ENCODE assay signal across 25 cellular contexts in genomic region chr7:741191-741671, GRCh38.
"Had no signal": no experiment of that assay in that cellular context is flagged by ENCODE, and none has a peak within 500 bp of the region (broad histone marks: within the 10 kb centered on the region; RNA-seq: fewer than 3 reads in every experiment).

No MANE protein-coding gene starts in this region.

- H3K27ac ChIP-seq: breast epithelium, colonic mucosa, gastroesophageal sphincter, left lung, parathyroid adenoma, right atrium auricular region, testis, transverse colon had no signal

- H3K9me3 Mint-ChIP-seq: activated T-helper 1 cell treated with anti-CD3 and anti-CD28 coated beads, Interleukin-12 subunit alpha, Interleukin-12 subunit beta, Interleukin-2, Interleukin-4 antibody, amounts not matched to agents 30 ng/mL and 10 ng/mL and 1 ng/mL, durations not matched to agents 14 hours and 24 hours and 36 hours; central memory CD8-positive, alpha-beta T cell; nephron progenitor cell; T-cell had no signal

- H3K27ac Mint-ChIP-seq: activated T-helper 1 cell treated with anti-CD3 and anti-CD28 coated beads, Interleukin-12 subunit alpha, Interleukin-12 subunit beta, Interleukin-2, Interleukin-4 antibody, amounts not matched to agents 30 ng/mL and 10 ng/mL and 1 ng/mL, durations not matched to agents 14 hours and 24 hours and 36 hours; naive B cell; T-cell; T-helper 2 cell treated with Interferon-gamma antibody and Interleukin-4, amounts not matched to agents 5 μg/mL and 100 μg/mL, for 36 hours had no signal

- H3K4me1 ChIP-seq: breast epithelium, colonic mucosa, gastroesophageal sphincter, left lung, parathyroid adenoma, testis, transverse colon had no signal

- H3K4me3 Mint-ChIP-seq: activated T-helper 1 cell treated with anti-CD3 and anti-CD28 coated beads, Interleukin-12 subunit alpha, Interleukin-12 subunit beta, Interleukin-2, Interleukin-4 antibody, amounts not matched to agents 30 ng/mL and 10 ng/mL and 1 ng/mL, durations not matched to agents 14 hours and 24 hours and 36 hours; central memory CD8-positive, alpha-beta T cell; naive B cell; nephron progenitor cell; T-cell; T-helper 2 cell treated with Interferon-gamma antibody and Interleukin-4, amounts not matched to agents 5 μg/mL and 100 μg/mL, for 36 hours had no signal

- H3K9me3 ChIP-seq: breast epithelium, colonic mucosa, gastroesophageal sphincter, left lung, right atrium auricular region, testis, transverse colon had no signal

- H3K27me3 ChIP-seq: breast epithelium, colonic mucosa, gastroesophageal sphincter, left lung, right atrium auricular region, testis, transverse colon had no signal

- H3K36me3 ChIP-seq: breast epithelium, colonic mucosa had no signal

- DNase-seq: activated CD4-positive, alpha-beta T cell treated with anti-CD3 and anti-CD28 coated beads for 4 hours; activated CD4-positive, alpha-beta T cell treated with anti-CD3 and anti-CD28 coated beads, Interleukin-2, amount 50 U/mL, for 4 hours; activated CD8-positive, alpha-beta memory T cell treated with anti-CD3 and anti-CD28 coated beads for 24 hours; activated gamma-delta T cell treated with Interleukin-2 at 50 U/mL for 16 hours; activated naive CD4-positive, alpha-beta T cell treated with anti-CD3 and anti-CD28 coated beads, Interleukin-2, amount 50 U/mL, for 16 hours; colonic mucosa; effector CD8-positive, alpha-beta T cell; head of caudate nucleus; hypothalamus; kidney glomerular epithelial cell; naive B cell; nephron progenitor cell; stimulated activated CD4-positive, alpha-beta T cell treated with anti-CD3 and anti-CD28 coated beads, Interleukin-2, amount 100 ng/mL, for 48 hours; stimulated activated naive CD4-positive, alpha-beta T cell treated with Interleukin-2 at 50 U/mL for 16 hours; T-cell; testis; transverse colon had no signal

- H3K4me3 ChIP-seq: breast epithelium, colonic mucosa, gastroesophageal sphincter, left lung, right atrium auricular region, testis, transverse colon had no signal

- H3K27me3 Mint-ChIP-seq: central memory CD8-positive, alpha-beta T cell; naive B cell; T-cell had no signal

- ATAC-seq: gastroesophageal sphincter, left lung, T-cell had no signal
